In the genomic region with DNA sequence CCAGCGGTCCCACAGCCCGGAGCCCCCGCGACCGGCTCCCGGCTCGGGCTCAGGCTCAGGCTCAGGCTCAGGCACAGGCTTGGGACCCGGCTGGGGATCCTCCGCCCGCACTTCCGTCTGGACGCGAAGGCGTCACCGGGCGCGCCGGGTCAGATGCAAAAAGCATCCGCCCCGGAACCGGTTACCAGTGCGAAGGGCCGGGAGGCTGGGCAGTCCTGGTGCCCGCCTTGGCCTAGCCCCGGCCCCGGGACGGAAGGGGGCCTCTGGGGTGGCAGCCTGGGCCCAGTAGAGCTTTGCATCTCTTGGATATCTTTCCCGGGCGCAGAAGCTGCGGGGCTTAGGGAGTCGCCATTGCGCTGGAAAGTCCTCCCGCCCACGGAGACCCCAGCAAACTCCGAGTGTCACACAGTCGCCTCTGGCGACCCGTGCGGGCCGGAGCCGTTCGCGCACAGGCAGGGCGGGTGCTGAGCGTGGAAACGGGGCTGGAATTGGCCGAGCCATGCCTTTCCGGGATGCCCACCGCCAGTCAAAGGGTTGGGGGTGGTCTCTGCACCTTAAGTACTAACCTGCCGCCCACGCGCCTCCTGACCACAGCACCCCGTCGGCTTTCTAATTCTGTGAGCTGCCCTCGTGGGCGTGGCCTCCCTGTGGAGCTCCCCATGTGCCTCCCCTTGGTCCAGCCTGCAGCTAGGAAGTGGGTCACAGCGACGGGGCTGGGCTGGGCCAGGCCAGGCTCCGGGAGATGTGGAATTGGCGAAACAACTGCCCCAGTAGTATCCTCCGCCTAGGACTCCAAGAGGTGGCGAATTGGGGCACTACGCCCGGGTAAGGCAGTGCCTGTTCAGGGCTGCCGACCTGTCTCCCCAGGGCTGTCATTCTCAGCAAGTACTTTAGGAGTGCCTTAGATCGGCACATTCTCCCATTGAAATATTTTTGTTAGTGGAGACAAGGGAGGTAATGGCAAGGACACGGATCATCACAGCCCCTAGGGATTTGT, we compare ENCODE assay signal across 1 cellular context.
TF ChIP-seq lines count a peak whose summit lies in the region.

A gene (minus strand): TSS at position 119 of the 997 bp plus-strand sequence. CDS start 129 bp downstream, outside the sequence.

TF ChIP-seq in HepG2, 621 proteins besides CTCF, POLR2A, EP300 and RAD21 (continued from another document and continues in another):
- TF ChIP-seq, protein P1, sequence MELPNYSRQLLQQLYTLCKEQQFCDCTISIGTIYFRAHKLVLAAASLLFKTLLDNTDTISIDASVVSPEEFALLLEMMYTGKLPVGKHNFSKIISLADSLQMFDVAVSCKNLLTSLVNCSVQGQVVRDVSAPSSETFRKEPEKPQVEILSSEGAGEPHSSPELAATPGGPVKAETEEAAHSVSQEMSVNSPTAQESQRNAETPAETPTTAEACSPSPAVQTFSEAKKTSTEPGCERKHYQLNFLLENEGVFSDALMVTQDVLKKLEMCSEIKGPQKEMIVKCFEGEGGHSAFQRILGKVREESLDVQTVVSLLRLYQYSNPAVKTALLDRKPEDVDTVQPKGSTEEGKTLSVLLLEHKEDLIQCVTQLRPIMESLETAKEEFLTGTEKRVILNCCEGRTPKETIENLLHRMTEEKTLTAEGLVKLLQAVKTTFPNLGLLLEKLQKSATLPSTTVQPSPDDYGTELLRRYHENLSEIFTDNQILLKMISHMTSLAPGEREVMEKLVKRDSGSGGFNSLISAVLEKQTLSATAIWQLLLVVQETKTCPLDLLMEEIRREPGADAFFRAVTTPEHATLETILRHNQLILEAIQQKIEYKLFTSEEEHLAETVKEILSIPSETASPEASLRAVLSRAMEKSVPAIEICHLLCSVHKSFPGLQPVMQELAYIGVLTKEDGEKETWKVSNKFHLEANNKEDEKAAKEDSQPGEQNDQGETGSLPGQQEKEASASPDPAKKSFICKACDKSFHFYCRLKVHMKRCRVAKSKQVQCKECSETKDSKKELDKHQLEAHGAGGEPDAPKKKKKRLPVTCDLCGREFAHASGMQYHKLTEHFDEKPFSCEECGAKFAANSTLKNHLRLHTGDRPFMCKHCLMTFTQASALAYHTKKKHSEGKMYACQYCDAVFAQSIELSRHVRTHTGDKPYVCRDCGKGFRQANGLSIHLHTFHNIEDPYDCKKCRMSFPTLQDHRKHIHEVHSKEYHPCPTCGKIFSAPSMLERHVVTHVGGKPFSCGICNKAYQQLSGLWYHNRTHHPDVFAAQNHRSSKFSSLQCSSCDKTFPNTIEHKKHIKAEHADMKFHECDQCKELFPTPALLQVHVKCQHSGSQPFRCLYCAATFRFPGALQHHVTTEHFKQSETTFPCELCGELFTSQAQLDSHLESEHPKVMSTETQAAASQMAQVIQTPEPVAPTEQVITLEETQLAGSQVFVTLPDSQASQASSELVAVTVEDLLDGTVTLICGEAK (IDR thresholded peaks at IDR 0.05) = 0 out of 2 replicates have a peak, but pooled peaks have one; percentile 32
- TF ChIP-seq, protein P1 (CRISPR knock-in tag; IDR thresholded peaks at IDR 0.05) = peak; percentile 6; the same call in 1 of the 2 replicates
- TF ChIP-seq, protein P2, sequence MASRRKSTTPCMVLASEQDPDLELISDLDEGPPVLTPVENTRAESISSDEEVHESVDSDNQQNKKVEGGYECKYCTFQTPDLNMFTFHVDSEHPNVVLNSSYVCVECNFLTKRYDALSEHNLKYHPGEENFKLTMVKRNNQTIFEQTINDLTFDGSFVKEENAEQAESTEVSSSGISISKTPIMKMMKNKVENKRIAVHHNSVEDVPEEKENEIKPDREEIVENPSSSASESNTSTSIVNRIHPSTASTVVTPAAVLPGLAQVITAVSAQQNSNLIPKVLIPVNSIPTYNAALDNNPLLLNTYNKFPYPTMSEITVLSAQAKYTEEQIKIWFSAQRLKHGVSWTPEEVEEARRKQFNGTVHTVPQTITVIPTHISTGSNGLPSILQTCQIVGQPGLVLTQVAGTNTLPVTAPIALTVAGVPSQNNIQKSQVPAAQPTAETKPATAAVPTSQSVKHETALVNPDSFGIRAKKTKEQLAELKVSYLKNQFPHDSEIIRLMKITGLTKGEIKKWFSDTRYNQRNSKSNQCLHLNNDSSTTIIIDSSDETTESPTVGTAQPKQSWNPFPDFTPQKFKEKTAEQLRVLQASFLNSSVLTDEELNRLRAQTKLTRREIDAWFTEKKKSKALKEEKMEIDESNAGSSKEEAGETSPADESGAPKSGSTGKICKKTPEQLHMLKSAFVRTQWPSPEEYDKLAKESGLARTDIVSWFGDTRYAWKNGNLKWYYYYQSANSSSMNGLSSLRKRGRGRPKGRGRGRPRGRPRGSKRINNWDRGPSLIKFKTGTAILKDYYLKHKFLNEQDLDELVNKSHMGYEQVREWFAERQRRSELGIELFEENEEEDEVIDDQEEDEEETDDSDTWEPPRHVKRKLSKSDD (CRISPR knock-in tag; IDR thresholded peaks at IDR 0.05; ENCODE audit: low read depth) = 0 out of 2 replicates have a peak, but pooled peaks have one; percentile 23
- TF ChIP-seq, protein P3, sequence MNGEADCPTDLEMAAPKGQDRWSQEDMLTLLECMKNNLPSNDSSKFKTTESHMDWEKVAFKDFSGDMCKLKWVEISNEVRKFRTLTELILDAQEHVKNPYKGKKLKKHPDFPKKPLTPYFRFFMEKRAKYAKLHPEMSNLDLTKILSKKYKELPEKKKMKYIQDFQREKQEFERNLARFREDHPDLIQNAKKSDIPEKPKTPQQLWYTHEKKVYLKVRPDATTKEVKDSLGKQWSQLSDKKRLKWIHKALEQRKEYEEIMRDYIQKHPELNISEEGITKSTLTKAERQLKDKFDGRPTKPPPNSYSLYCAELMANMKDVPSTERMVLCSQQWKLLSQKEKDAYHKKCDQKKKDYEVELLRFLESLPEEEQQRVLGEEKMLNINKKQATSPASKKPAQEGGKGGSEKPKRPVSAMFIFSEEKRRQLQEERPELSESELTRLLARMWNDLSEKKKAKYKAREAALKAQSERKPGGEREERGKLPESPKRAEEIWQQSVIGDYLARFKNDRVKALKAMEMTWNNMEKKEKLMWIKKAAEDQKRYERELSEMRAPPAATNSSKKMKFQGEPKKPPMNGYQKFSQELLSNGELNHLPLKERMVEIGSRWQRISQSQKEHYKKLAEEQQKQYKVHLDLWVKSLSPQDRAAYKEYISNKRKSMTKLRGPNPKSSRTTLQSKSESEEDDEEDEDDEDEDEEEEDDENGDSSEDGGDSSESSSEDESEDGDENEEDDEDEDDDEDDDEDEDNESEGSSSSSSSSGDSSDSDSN (CRISPR knock-in tag; IDR thresholded peaks at IDR 0.05) = peak; percentile 91
- TF ChIP-seq GABPA (IDR thresholded peaks at IDR 0.05; ENCODE audit: low read depth, low read length) (peak; percentile 83), GABPA (CRISPR knock-in tag; IDR thresholded peaks at IDR 0.05; ENCODE audit: low read depth) (peak; percentile 94), SRF (IDR thresholded peaks at IDR 0.05; ENCODE audit: low read depth, low read length) (no peak), ZBTB3 (CRISPR knock-in tag; IDR thresholded peaks at IDR 0.05; ENCODE audit: borderline replicate concordance, low read depth) (no peak), NR2F2 (IDR thresholded peaks at IDR 0.05; ENCODE audit: borderline replicate concordance, low read depth) (peak; percentile 31; the same call in 1 of the 2 replicates), PHF20 (CRISPR knock-in tag; IDR thresholded peaks at IDR 0.05) (peak; percentile 97), NRL (CRISPR knock-in tag; IDR thresholded peaks at IDR 0.05; ENCODE audit: borderline replicate concordance) (no peak), MAF1 (CRISPR knock-in tag; IDR thresholded peaks at IDR 0.05; ENCODE audit: borderline replicate concordance) (peak; percentile 57; the same call in 1 of the 2 replicates), ZNF780A (CRISPR knock-in tag; IDR thresholded peaks at IDR 0.05) (no peak), ZNF816 (CRISPR knock-in tag; IDR thresholded peaks at IDR 0.05; ENCODE audit: borderline replicate concordance) (peak; percentile 87; the same call in 1 of the 2 replicates), ZNF180 (CRISPR knock-in tag; IDR thresholded peaks at IDR 0.05; ENCODE audit: borderline replicate concordance, low read depth) (no peak), SP5 (CRISPR knock-in tag; IDR thresholded peaks at IDR 0.05; ENCODE audit: borderline replicate concordance, low read depth) (peak; percentile 44; the same call in 1 of the 2 replicates), TEAD3 (CRISPR knock-in tag; optimal IDR thresholded peaks at IDR 0.05; ENCODE audit: borderline replicate concordance) (no peak), ZNF589 (CRISPR knock-in tag; conservative IDR thresholded peaks at IDR 0.05) (no peak), IKZF4 (CRISPR knock-in tag; IDR thresholded peaks at IDR 0.05; ENCODE audit: borderline replicate concordance, low read depth, not compliant biosample characterization) (peak; percentile 85), KDM4B (CRISPR knock-in tag; IDR thresholded peaks at IDR 0.05) (0 out of 2 replicates have a peak, but pooled peaks have one; percentile 18), ZNF260 (CRISPR knock-in tag; IDR thresholded peaks at IDR 0.05; ENCODE audit: borderline replicate concordance, low read depth) (no peak), GABPB1 (CRISPR knock-in tag; IDR thresholded peaks at IDR 0.05) (peak; percentile 98), SMAD3 (CRISPR knock-in tag; IDR thresholded peaks at IDR 0.05) (peak; percentile 16; the same call in 1 of the 2 replicates)
- TF ChIP-seq, protein P4, sequence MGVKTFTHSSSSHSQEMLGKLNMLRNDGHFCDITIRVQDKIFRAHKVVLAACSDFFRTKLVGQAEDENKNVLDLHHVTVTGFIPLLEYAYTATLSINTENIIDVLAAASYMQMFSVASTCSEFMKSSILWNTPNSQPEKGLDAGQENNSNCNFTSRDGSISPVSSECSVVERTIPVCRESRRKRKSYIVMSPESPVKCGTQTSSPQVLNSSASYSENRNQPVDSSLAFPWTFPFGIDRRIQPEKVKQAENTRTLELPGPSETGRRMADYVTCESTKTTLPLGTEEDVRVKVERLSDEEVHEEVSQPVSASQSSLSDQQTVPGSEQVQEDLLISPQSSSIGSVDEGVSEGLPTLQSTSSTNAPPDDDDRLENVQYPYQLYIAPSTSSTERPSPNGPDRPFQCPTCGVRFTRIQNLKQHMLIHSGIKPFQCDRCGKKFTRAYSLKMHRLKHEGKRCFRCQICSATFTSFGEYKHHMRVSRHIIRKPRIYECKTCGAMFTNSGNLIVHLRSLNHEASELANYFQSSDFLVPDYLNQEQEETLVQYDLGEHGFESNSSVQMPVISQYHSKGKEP (CRISPR knock-in tag; IDR thresholded peaks at IDR 0.05) = peak; percentile 75; the same call in 1 of the 2 replicates
- TF ChIP-seq, protein P5, sequence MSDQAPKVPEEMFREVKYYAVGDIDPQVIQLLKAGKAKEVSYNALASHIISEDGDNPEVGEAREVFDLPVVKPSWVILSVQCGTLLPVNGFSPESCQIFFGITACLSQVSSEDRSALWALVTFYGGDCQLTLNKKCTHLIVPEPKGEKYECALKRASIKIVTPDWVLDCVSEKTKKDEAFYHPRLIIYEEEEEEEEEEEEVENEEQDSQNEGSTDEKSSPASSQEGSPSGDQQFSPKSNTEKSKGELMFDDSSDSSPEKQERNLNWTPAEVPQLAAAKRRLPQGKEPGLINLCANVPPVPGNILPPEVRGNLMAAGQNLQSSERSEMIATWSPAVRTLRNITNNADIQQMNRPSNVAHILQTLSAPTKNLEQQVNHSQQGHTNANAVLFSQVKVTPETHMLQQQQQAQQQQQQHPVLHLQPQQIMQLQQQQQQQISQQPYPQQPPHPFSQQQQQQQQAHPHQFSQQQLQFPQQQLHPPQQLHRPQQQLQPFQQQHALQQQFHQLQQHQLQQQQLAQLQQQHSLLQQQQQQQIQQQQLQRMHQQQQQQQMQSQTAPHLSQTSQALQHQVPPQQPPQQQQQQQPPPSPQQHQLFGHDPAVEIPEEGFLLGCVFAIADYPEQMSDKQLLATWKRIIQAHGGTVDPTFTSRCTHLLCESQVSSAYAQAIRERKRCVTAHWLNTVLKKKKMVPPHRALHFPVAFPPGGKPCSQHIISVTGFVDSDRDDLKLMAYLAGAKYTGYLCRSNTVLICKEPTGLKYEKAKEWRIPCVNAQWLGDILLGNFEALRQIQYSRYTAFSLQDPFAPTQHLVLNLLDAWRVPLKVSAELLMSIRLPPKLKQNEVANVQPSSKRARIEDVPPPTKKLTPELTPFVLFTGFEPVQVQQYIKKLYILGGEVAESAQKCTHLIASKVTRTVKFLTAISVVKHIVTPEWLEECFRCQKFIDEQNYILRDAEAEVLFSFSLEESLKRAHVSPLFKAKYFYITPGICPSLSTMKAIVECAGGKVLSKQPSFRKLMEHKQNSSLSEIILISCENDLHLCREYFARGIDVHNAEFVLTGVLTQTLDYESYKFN (CRISPR knock-in tag; conservative IDR thresholded peaks at IDR 0.05) = peak; percentile 45; the same call in 1 of the 2 replicates
- TF ChIP-seq, protein P6, sequence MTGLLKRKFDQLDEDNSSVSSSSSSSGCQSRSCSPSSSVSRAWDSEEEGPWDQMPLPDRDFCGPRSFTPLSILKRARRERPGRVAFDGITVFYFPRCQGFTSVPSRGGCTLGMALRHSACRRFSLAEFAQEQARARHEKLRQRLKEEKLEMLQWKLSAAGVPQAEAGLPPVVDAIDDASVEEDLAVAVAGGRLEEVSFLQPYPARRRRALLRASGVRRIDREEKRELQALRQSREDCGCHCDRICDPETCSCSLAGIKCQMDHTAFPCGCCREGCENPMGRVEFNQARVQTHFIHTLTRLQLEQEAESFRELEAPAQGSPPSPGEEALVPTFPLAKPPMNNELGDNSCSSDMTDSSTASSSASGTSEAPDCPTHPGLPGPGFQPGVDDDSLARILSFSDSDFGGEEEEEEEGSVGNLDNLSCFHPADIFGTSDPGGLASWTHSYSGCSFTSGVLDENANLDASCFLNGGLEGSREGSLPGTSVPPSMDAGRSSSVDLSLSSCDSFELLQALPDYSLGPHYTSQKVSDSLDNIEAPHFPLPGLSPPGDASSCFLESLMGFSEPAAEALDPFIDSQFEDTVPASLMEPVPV (CRISPR knock-in tag; IDR thresholded peaks at IDR 0.05) = peak; percentile 10; the same call in 1 of the 2 replicates
